In genomic region chr21:35225573-35225972, GRCh38 we compare ENCODE assay signal across 23 cellular contexts.
A peak's percentile ranks its signal among the peaks of the same experiment; 100 is the strongest.
DNase-seq lines count a peak whose midpoint lies in the region; ATAC-seq and TF ChIP-seq lines count a peak whose summit lies in the region.
"Had no signal": no experiment of that assay in that cellular context is flagged by ENCODE, and none has a peak within 500 bp of the region (broad histone marks: within the 10 kb centered on the region; RNA-seq: fewer than 3 reads in every experiment).

No MANE protein-coding gene starts in this region.

- no TSS peak for BruUV-seq in A673 (replicated peaks; lab: Mats Ljungman, UMichigan)

- TF ChIP-seq CTCF in breast epithelium (IDR thresholded peaks at IDR 0.05) (no peak), gastrocnemius medialis (IDR thresholded peaks at IDR 0.05 in 4 of 5, conservative IDR thresholded peaks at IDR 0.05 in 1 of 5) (no peak), A673 (conservative IDR thresholded peaks at IDR 0.05; ENCODE audit: low read depth, low read length) (no peak)

- CTCF ChIA-PET in A673 (lab: Charles Lee), result no interaction called here

- in situ Hi-C loops in gastrocnemius medialis (cut with MboI; ENCODE audit: low sequenced_read_pairs in 4 of 4), result loop anchor here in 1 of 4 donors (10.0 kb wide), 1 partner anchor 491 kb away; no protein-coding TSS in a partner anchor

- no peak for ATAC-seq in gastrocnemius medialis
- ATAC-seq in HG02938 (IDR thresholded peaks at IDR 0.05; ENCODE audit: unreplicated experiment), result no peak
- ATAC-seq: activated CD8-positive, alpha-beta T cell treated with anti-CD3 and anti-CD28 coated beads for 36 hours had no signal

- DNase-seq in DMS79 treated with DMSO at 0.1 percent for 48 hours (lab: John Stamatoyannopoulos, UW) (peak; percentile 41), DMS79 (lab: John Stamatoyannopoulos, UW) (no peak), NAMALWA (ENCODE audit: low spot score) (peak; percentile 24), breast epithelium (ENCODE audit: low spot score in 2 of 2) (no peak), gastrocnemius medialis (no peak), A673 (ENCODE audit: low spot score) (no peak), NCI-H1694 treated with DMSO at 0.1 percent for 48 hours (lab: John Stamatoyannopoulos, UW) (no peak)
- DNase-seq: activated CD4-positive, CD25-positive, alpha-beta regulatory T cell treated with anti-CD3 and anti-CD28 coated beads, Interleukin-2, amount 50 U/mL, for 72 hours; activated CD8-positive, alpha-beta T cell treated with anti-CD3 and anti-CD28 coated beads for 36 hours; BE2C; Kasumi-1; kidney; NCI-H1105 treated with DMSO at 0.1 percent for 48 hours; NCI-H2081 treated with DMSO at 0.1 percent for 48 hours; NCI-H524 treated with DMSO at 0.1 percent for 48 hours; SHP77; stimulated activated CD4-positive, alpha-beta T cell treated with anti-CD3 and anti-CD28 coated beads, Interleukin-12 subunit alpha, Interleukin-12 subunit beta, amount 100 ng/mL, for 4 hours; stimulated activated CD4-positive, alpha-beta T cell treated with anti-CD3 and anti-CD28 coated beads, Interleukin-4, amount 100 ng/mL, for 4 hours; SW 1271; transverse colon had no signal

- H3K27ac ChIP-seq in breast epithelium (peak overlapping the region; percentile 69 to 79), gastrocnemius medialis (peak overlapping the region; percentile 85 to 93 (median 90)), A673 (ENCODE audit: low read depth, low read length, poor library complexity, severe bottlenecking) (no peak overlapping the region)
- H3K27ac ChIP-seq: cardiac muscle cell, transverse colon had no signal

- H3K36me3 ChIP-seq in breast epithelium (no peaks in the 10 kb centered on the region), gastrocnemius medialis (no peaks in the 10 kb centered on the region), A673 (ENCODE audit: insufficient read depth, low read length, poor library complexity, severe bottlenecking) (no peaks in the 10 kb centered on the region)
- H3K36me3 ChIP-seq: BE2C, cardiac muscle cell, stomach, transverse colon had no signal

- H3K9me3 ChIP-seq in breast epithelium, result no peaks in the 10 kb centered on the region
- no peaks in the 10 kb centered on the region for H3K9me3 ChIP-seq in gastrocnemius medialis
- no peaks in the 10 kb centered on the region for H3K9me3 ChIP-seq in A673 (ENCODE audit: low read depth, low read length, poor library complexity, severe bottlenecking)
- H3K9me3 ChIP-seq: BE2C, stomach, transverse colon had no signal

- intact Hi-C loops in breast epithelium (cut with DNase I; ENCODE audit: low total_unique reads), result no loop called here
- intact Hi-C loops in gastrocnemius medialis (cut with DNase I; ENCODE audit: low total_unique reads), result no loop called here
- intact Hi-C loops in A673 (cut with micrococcal nuclease; ENCODE audit: unreplicated experiment), result no loop called here

- POLR2A ChIA-PET in A673 (lab: Charles Lee; ENCODE audit: low non-redundant PET), result no interaction called here

- no peak overlapping the region for H3K4me3 ChIP-seq in breast epithelium
- peak overlapping the region in 1 of 4 donors; percentile 31 for H3K4me3 ChIP-seq in gastrocnemius medialis
- H3K4me3 ChIP-seq in A673 (ENCODE audit: low read depth, low read length, poor library complexity, severe bottlenecking), result no peak overlapping the region
- H3K4me3 ChIP-seq: cardiac muscle cell, stomach, transverse colon had no signal

- H3K27me3 ChIP-seq in breast epithelium (no peaks in the 10 kb centered on the region), gastrocnemius medialis (no peaks in the 10 kb centered on the region), A673 (replicated peaks; ENCODE audit: insufficient read depth, low read depth, low read length, poor library complexity) (peaks cover 5% of the 10 kb centered on the region)
- H3K27me3 ChIP-seq: BE2C, stomach, transverse colon had no signal

- TF ChIP-seq POLR2A in breast epithelium (IDR thresholded peaks at IDR 0.05) (no peak), gastrocnemius medialis (IDR thresholded peaks at IDR 0.05) (no peak)

- H3K4me1 ChIP-seq in breast epithelium (peaks cover 0 to 10% of the 10 kb centered on the region in 2 donors), gastrocnemius medialis (peaks cover 55 to 74% of the 10 kb centered on the region in 2 donors), A673 (ENCODE audit: insufficient read depth, low read length, poor library complexity, severe bottlenecking) (no peaks in the 10 kb centered on the region)
- H3K4me1 ChIP-seq: BE2C, transverse colon had no signal

Comparison
In these comparisons a context has a peak if more than half of its experiments do, and no peak if none do; other contexts are left out.
1. DNase-seq: peak in DMS79 treated with DMSO at 0.1 percent for 48 hours (single experiment) and NAMALWA (single experiment); none in DMS79 (single experiment), breast epithelium (0 of 2), gastrocnemius medialis (0 of 2), A673 (single experiment) and NCI-H1694 treated with DMSO at 0.1 percent for 48 hours (single experiment).